In genomic region chr14:30419037-30419436, GRCh38 we compare ENCODE assay signal across 19 cellular contexts.
"Had no signal": no experiment of that assay in that cellular context is flagged by ENCODE, and none has a peak within 500 bp of the region (broad histone marks: within the 10 kb centered on the region; RNA-seq: fewer than 3 reads in every experiment).

No MANE protein-coding gene starts in this region.

- H3K36me3 ChIP-seq: esophagus muscularis mucosa, gastroesophageal sphincter, heart left ventricle, left lung, lower lobe of right lung had no signal

- H3K4me1 ChIP-seq: foreskin keratinocyte, heart left ventricle, left lung, lower lobe of right lung had no signal

- H3K27me3 ChIP-seq: esophagus muscularis mucosa, foreskin keratinocyte, gastroesophageal sphincter, hepatocyte, left lung had no signal

- H3K9me3 ChIP-seq: esophagus muscularis mucosa, gastroesophageal sphincter, heart left ventricle, left lung, lower lobe of right lung had no signal

- ATAC-seq: foreskin keratinocyte; gastroesophageal sphincter; heart left ventricle; left lung; left ventricle myocardium superior; lower lobe of right lung; naive thymus-derived CD4-positive, alpha-beta T cell had no signal

- DNase-seq: dermis blood vessel endothelial cell; dorsolateral prefrontal cortex; effector CD4-positive, alpha-beta T cell; effector memory CD4-positive, alpha-beta T cell; foreskin keratinocyte; heart left ventricle; hypothalamus; immature natural killer cell; left cardiac atrium; left lung; left ventricle myocardium superior; lower lobe of right lung; mesenchymal stem cell; midbrain; naive thymus-derived CD4-positive, alpha-beta T cell had no signal

- H3K27ac ChIP-seq: coronary artery, dorsolateral prefrontal cortex, esophagus muscularis mucosa, foreskin keratinocyte, gastroesophageal sphincter, heart left ventricle, hepatocyte, left lung, lower lobe of right lung had no signal

- H3K4me3 ChIP-seq: coronary artery, dorsolateral prefrontal cortex, esophagus muscularis mucosa, gastroesophageal sphincter, heart left ventricle, hepatocyte, left lung, lower lobe of right lung had no signal
